In the genomic region with DNA sequence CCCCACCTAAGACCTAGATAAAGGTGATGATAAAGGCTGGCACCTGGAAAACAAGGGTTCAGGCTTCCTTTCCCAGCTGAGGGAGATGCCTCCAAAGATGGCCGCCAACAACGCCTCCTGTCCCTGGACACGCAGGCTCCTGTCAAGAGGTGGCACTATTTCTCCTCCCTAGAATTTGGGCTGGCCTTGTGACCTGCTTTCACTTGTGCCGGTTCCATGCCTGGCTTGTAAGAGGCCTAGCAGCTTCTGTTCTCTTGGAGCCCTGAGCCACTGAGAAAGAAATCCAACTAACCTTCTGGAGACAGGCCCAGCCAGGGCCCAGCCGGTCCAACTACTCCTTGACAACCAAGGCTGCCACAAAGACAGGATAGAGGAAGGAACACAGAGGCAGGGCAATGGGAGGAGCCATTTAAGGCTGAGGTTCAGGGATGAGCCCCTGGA, we compare ENCODE assay signal across 8 cellular contexts.
DNase-seq lines count a peak whose midpoint lies in the region; ATAC-seq lines count a peak whose summit lies in the region.

No MANE protein-coding gene starts in this region.

- H3K27me3 ChIP-seq in esophagus (ENCODE audit: control insufficient read depth in 1 of 2, insufficient read depth in 2 of 2, low read length in 2 of 2), result no peaks in the 10 kb centered on the region

- no peak overlapping the region for H3K4me3 Mint-ChIP-seq in stimulated activated naive CD8-positive, alpha-beta T cell treated with anti-CD3 and anti-CD28 coated beads, Interleukin-15, amount 100 ng/mL, for 72 hours

- H3K4me1 ChIP-seq in esophagus (ENCODE audit: control insufficient read depth in 2 of 2, insufficient read depth in 2 of 2, low read length in 1 of 2), result no peaks in the 10 kb centered on the region

- ATAC-seq in stimulated activated naive CD8-positive, alpha-beta T cell treated with anti-CD3 and anti-CD28 coated beads, Interleukin-15, amount 100 ng/mL, for 72 hours, result peak; percentile 94
- no peak for ATAC-seq in HG03439 (IDR thresholded peaks at IDR 0.05; ENCODE audit: unreplicated experiment)

- 44 to 52% methylated on average over 5 of the region's 5 CpGs for WGBS in esophagus, 2 donors

- peak overlapping the region; percentile 37 to 57 for H3K27ac ChIP-seq in esophagus (ENCODE audit: low read depth in 2 of 2, low read length in 1 of 2)

- DNase-seq in NCI-H2107 treated with DMSO at 0.1 percent for 48 hours (lab: John Stamatoyannopoulos, UW; ENCODE audit: unreplicated experiment) (peak; percentile 43), NCI-H2107 (lab: John Stamatoyannopoulos, UW) (no peak), NCI-H69 (lab: John Stamatoyannopoulos, UW) (peak; percentile 73), myocyte (ENCODE audit: low read depth) (peak; percentile 73)
- peak; percentile 41 for DNase-seq in activated CD8-positive, alpha-beta memory T cell treated with anti-CD3 and anti-CD28 coated beads, Interleukin-2, amount 50 U/mL, for 4 hours
- DNase-seq in stimulated activated naive CD8-positive, alpha-beta T cell treated with anti-CD3 and anti-CD28 coated beads, Interleukin-15, amount 100 ng/mL, for 72 hours, result peak; percentile 65 to 74

- no peaks in the 10 kb centered on the region for H3K27me3 Mint-ChIP-seq in stimulated activated naive CD8-positive, alpha-beta T cell treated with anti-CD3 and anti-CD28 coated beads, Interleukin-15, amount 100 ng/mL, for 72 hours

- H3K9me3 ChIP-seq in esophagus (ENCODE audit: control insufficient read depth in 2 of 2, insufficient read depth in 1 of 2, low read depth in 1 of 2, low read length in 1 of 2), result no peaks in the 10 kb centered on the region

- no peaks in the 10 kb centered on the region for H3K9me3 Mint-ChIP-seq in stimulated activated naive CD8-positive, alpha-beta T cell treated with anti-CD3 and anti-CD28 coated beads, Interleukin-15, amount 100 ng/mL, for 72 hours

- H3K4me1 Mint-ChIP-seq in stimulated activated naive CD8-positive, alpha-beta T cell treated with anti-CD3 and anti-CD28 coated beads, Interleukin-15, amount 100 ng/mL, for 72 hours, result no peaks in the 10 kb centered on the region

- H3K4me3 ChIP-seq in esophagus (ENCODE audit: low read depth in 1 of 2, low read length in 2 of 2), result no peak overlapping the region

- no peaks in the 10 kb centered on the region for H3K36me3 ChIP-seq in esophagus (ENCODE audit: control insufficient read depth in 2 of 2, insufficient read depth in 2 of 2, low read length in 1 of 2)

- peak overlapping the region; percentile 92 for H3K27ac Mint-ChIP-seq in stimulated activated naive CD8-positive, alpha-beta T cell treated with anti-CD3 and anti-CD28 coated beads, Interleukin-15, amount 100 ng/mL, for 72 hours
